Comparison of ENCODE assay signal across 8 cellular contexts in the genomic region with DNA sequence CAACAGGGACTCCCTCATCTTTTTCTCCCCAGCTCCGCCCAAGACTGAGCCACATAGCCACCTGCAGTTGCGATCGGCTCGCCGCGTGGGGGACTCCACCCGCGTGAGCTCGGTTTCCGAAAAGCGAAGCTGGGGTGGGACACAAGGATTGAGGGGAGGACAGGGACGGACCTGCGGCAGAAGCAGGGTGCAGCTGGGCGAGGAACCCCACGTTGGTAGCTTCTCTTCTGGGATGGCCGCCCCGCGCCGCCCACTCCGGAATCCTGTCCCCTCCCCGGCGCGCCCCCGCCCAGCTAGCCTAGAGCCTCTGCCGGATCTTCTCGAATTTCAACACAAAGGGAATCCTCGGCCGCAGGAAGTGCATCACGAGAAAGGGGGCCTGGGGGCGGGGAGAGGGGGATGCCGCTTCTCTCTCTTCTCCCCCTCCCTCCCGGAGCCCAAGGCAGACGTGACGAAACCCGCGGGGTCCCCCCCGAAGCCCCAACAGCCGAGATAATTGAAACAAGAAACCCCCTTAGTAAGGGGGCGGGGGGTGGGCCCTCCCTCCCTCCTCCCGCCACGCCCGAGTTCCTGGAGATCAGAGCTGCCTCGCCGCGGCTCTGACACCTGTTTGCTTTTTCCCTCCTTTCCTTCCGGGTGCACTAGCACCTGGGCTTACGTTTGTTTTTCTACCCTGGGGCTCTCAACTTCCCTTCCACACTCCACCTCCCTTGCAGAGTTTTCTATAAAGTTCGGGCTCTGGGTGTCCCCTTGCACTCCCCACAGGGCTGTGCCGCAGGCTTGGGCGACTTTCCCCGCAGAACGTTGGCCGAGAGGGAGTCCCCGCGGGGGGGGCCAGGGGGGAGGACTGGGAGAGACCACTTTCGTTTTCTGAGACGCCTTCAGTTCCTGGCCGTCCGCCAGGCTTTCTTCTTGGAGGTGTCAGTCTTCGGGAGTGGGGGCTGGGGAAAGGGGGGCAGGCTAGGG. TPM values are rescaled to one million over a fixed set of nuclear protein-coding genes. Genes with fewer than 3 reads are reported as not detected.
DNase-seq lines count a peak whose midpoint lies in the region; ATAC-seq, FAIRE-seq and TF ChIP-seq lines count a peak whose summit lies in the region.

No MANE protein-coding gene starts in this region.

- intact Hi-C loops in stomach (cut with DNase I; ENCODE audit: low total_unique reads), result no loop called here

- ATAC-seq in GM21786 (IDR thresholded peaks at IDR 0.05; ENCODE audit: unreplicated experiment) (peak; percentile 51), RWPE2 (ENCODE audit: low read depth) (peak; percentile 75)

- H3K4me3 Mint-ChIP-seq in neural crest cell, result peak overlapping the region; percentile 98

- H4K20me1 ChIP-seq in Karpas-422 (ENCODE audit: insufficient read depth, low read depth, low read length), result no peaks in the 10 kb centered on the region

- WGBS in stomach, 5 donors, result 0 to 1% (median 1%) methylated on average over 37 to 60 of the region's 60 CpGs

- peaks cover 32% of the 10 kb centered on the region for H3K27me3 Mint-ChIP-seq in neural crest cell (ENCODE audit: low read depth)

- peak overlapping the region; percentile 82 for H3K9ac ChIP-seq in Karpas-422 (ENCODE audit: low read length)

- no peak for TF ChIP-seq POLR2A in stomach (IDR thresholded peaks at IDR 0.05)

- peaks cover 25% of the 10 kb centered on the region for H3K4me1 Mint-ChIP-seq in neural crest cell

- no peaks in the 10 kb centered on the region for H3K9me3 Mint-ChIP-seq in neural crest cell

- TF ChIP-seq EP300 in stomach (IDR thresholded peaks at IDR 0.05), result no peak

- H2AFZ ChIP-seq in Karpas-422 (ENCODE audit: low read length), result peak overlapping the region; percentile 99

- no peaks in the 10 kb centered on the region for H3K9me2 ChIP-seq in Karpas-422 (replicated peaks; ENCODE audit: insufficient read depth, low read length)

- H3K27ac Mint-ChIP-seq in neural crest cell (ENCODE audit: unreplicated experiment), result peak overlapping the region; percentile 96

- H3K27ac ChIP-seq in Karpas-422 (ENCODE audit: low read length), result no peak overlapping the region
- no peak overlapping the region for H3K27ac ChIP-seq in RWPE2 (ENCODE audit: poor library complexity, severe bottlenecking)
- H3K27ac ChIP-seq in stomach, result peak overlapping the region; percentile 74 to 84 (median 77)

- peak overlapping the region; percentile 95 for H3K4me2 ChIP-seq in Karpas-422 (ENCODE audit: low read depth, low read length, poor library complexity, severe bottlenecking)

- H3K4me3 ChIP-seq in Karpas-422 (ENCODE audit: low read length) (peak overlapping the region; percentile 90), RWPE2 (ENCODE audit: severe bottlenecking) (peak overlapping the region; percentile 31), stomach (peak overlapping the region; percentile 61 to 83 (median 76))

- H3K27me3 ChIP-seq in Karpas-422 (ENCODE audit: low read length) (no peaks in the 10 kb centered on the region), RWPE2 (ENCODE audit: insufficient read depth, poor library complexity, severe bottlenecking) (peaks cover 22% of the 10 kb centered on the region), stomach (peaks cover 0 to 21% (median 13%) of the 10 kb centered on the region in 3 donors)

- TF ChIP-seq CTCF in RWPE2 (IDR thresholded peaks at IDR 0.05; ENCODE audit: poor library complexity, severe bottlenecking), result no peak
- peak; percentile 68 for TF ChIP-seq CTCF in neural crest cell (conservative IDR thresholded peaks at IDR 0.05)
- peak in 3 of 7 experiments; percentile 31 to 44 (median 39) for TF ChIP-seq CTCF in stomach (IDR thresholded peaks at IDR 0.05)

- no peaks in the 10 kb centered on the region for H3K79me2 ChIP-seq in Karpas-422 (ENCODE audit: low read length)

- H3K36me3 Mint-ChIP-seq in neural crest cell (ENCODE audit: low read depth), result no peaks in the 10 kb centered on the region

- H3K36me3 ChIP-seq in Karpas-422 (ENCODE audit: insufficient read depth, low read length), result no peaks in the 10 kb centered on the region
- H3K36me3 ChIP-seq in RWPE2 (ENCODE audit: low read depth), result no peaks in the 10 kb centered on the region
- H3K36me3 ChIP-seq in stomach, result no peaks in the 10 kb centered on the region

- H3K9me3 ChIP-seq in Karpas-422 (ENCODE audit: low read length) (no peaks in the 10 kb centered on the region), RWPE2 (ENCODE audit: severe bottlenecking) (no peaks in the 10 kb centered on the region), stomach (peaks cover 0 to 6% (median 3%) of the 10 kb centered on the region in 4 donors)

- DNase-seq in DMS53 treated with DMSO at 0.1 percent for 48 hours (lab: John Stamatoyannopoulos, UW; ENCODE audit: unreplicated experiment) (peak; percentile 49), Karpas-422 (peak; percentile 91), RWPE2 (ENCODE audit: low spot score) (peak; percentile 44), frontal cortex (ENCODE audit: low spot score in 2 of 2) (peak; percentile 63 to 64), neural crest cell (ENCODE audit: low read depth, low spot score) (peak; percentile 79), stomach (peak; percentile 76)
- DNase-seq in activated gamma-delta T cell treated with anti-CD3 and anti-CD28 coated beads, Interleukin-2, amount 50 U/mL, for 16 hours (ENCODE audit: low read depth), result peak; percentile 45

- H3K4me1 ChIP-seq in Karpas-422 (ENCODE audit: low read length), result peaks cover 16% of the 10 kb centered on the region
- no peaks in the 10 kb centered on the region for H3K4me1 ChIP-seq in RWPE2 (ENCODE audit: insufficient read depth, poor library complexity, severe bottlenecking)
- H3K4me1 ChIP-seq in stomach, result peaks cover 9 to 29% (median 26%) of the 10 kb centered on the region in 4 donors

- no peak for FAIRE-seq in frontal cortex (lab: Jason Lieb, UNC)

RNA-seq across cellular contexts. Expression of a gene that starts 1.3 kb away (rescaled TPM):
- total RNA-seq in Karpas-422 (2014; rRNA removed; shearing (Covaris generic); ENCODE audit: low replicate concordance), result 0.11 and 0.19 TPM in 2 replicates
- 11.0 TPM for total RNA-seq in frontal cortex
- total RNA-seq in neural crest cell, result 3.5 and 3.8 TPM in 2 replicates
- total RNA-seq in stomach, result 1 to 10 TPM in 3 of 5 donors, under 1 TPM in 2; 0.29 to 5.3 (median 2.8) TPM
- under 1 TPM in 2 of 3 donors, not detected in 1; 0.31 to 0.58 TPM for polyA plus RNA-seq in stomach

Comparison
In these comparisons a context has a peak if more than half of its experiments do, and no peak if none do; other contexts are left out.
1. H3K27ac ChIP-seq: peak in stomach (5 of 5); none in Karpas-422 (single experiment) and RWPE2 (single experiment).
2. H3K4me3 ChIP-seq: peak in every context shown above with its lines; median percentile 90 in Karpas-422; 76 in stomach; 31 in RWPE2.
3. Peak in every context shown above with its lines, with median percentiles within 50 percentile points of each other: DNase-seq.